Comparison of ENCODE assay signal across 1 cellular context in genomic region chr19:11155373-11156120, GRCh38.
TF ChIP-seq lines count a peak whose summit lies in the region.

A gene with protein sequence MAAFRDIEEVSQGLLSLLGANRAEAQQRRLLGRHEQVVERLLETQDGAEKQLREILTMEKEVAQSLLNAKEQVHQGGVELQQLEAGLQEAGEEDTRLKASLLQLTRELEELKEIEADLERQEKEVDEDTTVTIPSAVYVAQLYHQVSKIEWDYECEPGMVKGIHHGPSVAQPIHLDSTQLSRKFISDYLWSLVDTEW (minus strand): TSS chr19:11155782. CDS start chr19:11155776, 6 bp downstream.

TF ChIP-seq in K562, 482 proteins besides CTCF, POLR2A, EP300 and RAD21 (continued from another document and continues in another):
- TF ChIP-seq TAL1 (IDR thresholded peaks at IDR 0.05) (no peak), ZSCAN32 (CRISPR knock-in tag; IDR thresholded peaks at IDR 0.05) (no peak), SRSF9 (IDR thresholded peaks at IDR 0.05; ENCODE audit: borderline replicate concordance, low read depth, low read length) (no peak), ZNF318 (IDR thresholded peaks at IDR 0.05; ENCODE audit: borderline replicate concordance in 1 of 2, low read depth in 1 of 2) (no peak), RHOXF2B (CRISPR knock-in tag; conservative IDR thresholded peaks at IDR 0.05) (no peak), RBFOX2 (IDR thresholded peaks at IDR 0.05; ENCODE audit: low read depth, low read length) (peak; percentile 100), ZNF197 (CRISPR knock-in tag; IDR thresholded peaks at IDR 0.05; ENCODE audit: low read depth) (no peak), EZH2 (IDR thresholded peaks at IDR 0.05; ENCODE audit: borderline replicate concordance, low read depth, low read length) (no peak), ZNF134 (CRISPR knock-in tag; conservative IDR thresholded peaks at IDR 0.05) (no peak), ZNF143 (CRISPR knock-in tag; IDR thresholded peaks at IDR 0.05) (no peak), PHF21A (IDR thresholded peaks at IDR 0.05; ENCODE audit: borderline replicate concordance, low read depth) (no peak), HDAC3 (IDR thresholded peaks at IDR 0.05; ENCODE audit: borderline replicate concordance, partially characterized antibody) (no peak), ZNF311 (CRISPR knock-in tag; IDR thresholded peaks at IDR 0.05) (no peak), KDM5B (IDR thresholded peaks at IDR 0.05; ENCODE audit: insufficient replicate concordance, low read depth, low read length) (peak; percentile 99), ZNF445 (CRISPR knock-in tag; IDR thresholded peaks at IDR 0.05; ENCODE audit: low read depth) (no peak), OTX1 (CRISPR knock-in tag; IDR thresholded peaks at IDR 0.05) (peak; percentile 78; the same call in 1 of the 2 replicates), MEIS2 (IDR thresholded peaks at IDR 0.05; ENCODE audit: partially characterized antibody) (peak; percentile 95), YBX1 (IDR thresholded peaks at IDR 0.05) (no peak), NR3C1 (CRISPR knock-in tag; IDR thresholded peaks at IDR 0.05) (no peak), CAMTA2 (CRISPR knock-in tag; conservative IDR thresholded peaks at IDR 0.05) (0 out of 2 replicates have a peak, but pooled peaks have one; percentile 66), ZNF324 (CRISPR knock-in tag; IDR thresholded peaks at IDR 0.05) (no peak), NCOR1 (IDR thresholded peaks at IDR 0.05) (no peak), ARHGAP35 (IDR thresholded peaks at IDR 0.05; ENCODE audit: partially characterized antibody) (no peak), ZMIZ1 (IDR thresholded peaks at IDR 0.05; ENCODE audit: low read depth in 2 of 2, low read length in 2 of 2) (peak in 1 of 2 experiments; percentile 50; a peak in 1 of 4 replicates), MXD1 (CRISPR knock-in tag; IDR thresholded peaks at IDR 0.05; ENCODE audit: borderline replicate concordance, poor library complexity, severe bottlenecking) (no peak), TAF1 (IDR thresholded peaks at IDR 0.05; ENCODE audit: control insufficient read depth, extremely low read depth, insufficient read depth, low read length, severe bottlenecking) (peak; percentile 98), MAFK (IDR thresholded peaks at IDR 0.05; ENCODE audit: low read length) (peak; percentile 2; the same call in 1 of the 2 replicates), HDAC8 (tag; IDR thresholded peaks at IDR 0.05) (no peak), NFXL1 (CRISPR knock-in tag; IDR thresholded peaks at IDR 0.05) (no peak), DDX20 (tag; IDR thresholded peaks at IDR 0.05; ENCODE audit: low read depth) (no peak), XRCC4 (IDR thresholded peaks at IDR 0.05; ENCODE audit: extremely low read depth, insufficient read depth, insufficient read length) (no peak)
- TF ChIP-seq, protein P1, sequence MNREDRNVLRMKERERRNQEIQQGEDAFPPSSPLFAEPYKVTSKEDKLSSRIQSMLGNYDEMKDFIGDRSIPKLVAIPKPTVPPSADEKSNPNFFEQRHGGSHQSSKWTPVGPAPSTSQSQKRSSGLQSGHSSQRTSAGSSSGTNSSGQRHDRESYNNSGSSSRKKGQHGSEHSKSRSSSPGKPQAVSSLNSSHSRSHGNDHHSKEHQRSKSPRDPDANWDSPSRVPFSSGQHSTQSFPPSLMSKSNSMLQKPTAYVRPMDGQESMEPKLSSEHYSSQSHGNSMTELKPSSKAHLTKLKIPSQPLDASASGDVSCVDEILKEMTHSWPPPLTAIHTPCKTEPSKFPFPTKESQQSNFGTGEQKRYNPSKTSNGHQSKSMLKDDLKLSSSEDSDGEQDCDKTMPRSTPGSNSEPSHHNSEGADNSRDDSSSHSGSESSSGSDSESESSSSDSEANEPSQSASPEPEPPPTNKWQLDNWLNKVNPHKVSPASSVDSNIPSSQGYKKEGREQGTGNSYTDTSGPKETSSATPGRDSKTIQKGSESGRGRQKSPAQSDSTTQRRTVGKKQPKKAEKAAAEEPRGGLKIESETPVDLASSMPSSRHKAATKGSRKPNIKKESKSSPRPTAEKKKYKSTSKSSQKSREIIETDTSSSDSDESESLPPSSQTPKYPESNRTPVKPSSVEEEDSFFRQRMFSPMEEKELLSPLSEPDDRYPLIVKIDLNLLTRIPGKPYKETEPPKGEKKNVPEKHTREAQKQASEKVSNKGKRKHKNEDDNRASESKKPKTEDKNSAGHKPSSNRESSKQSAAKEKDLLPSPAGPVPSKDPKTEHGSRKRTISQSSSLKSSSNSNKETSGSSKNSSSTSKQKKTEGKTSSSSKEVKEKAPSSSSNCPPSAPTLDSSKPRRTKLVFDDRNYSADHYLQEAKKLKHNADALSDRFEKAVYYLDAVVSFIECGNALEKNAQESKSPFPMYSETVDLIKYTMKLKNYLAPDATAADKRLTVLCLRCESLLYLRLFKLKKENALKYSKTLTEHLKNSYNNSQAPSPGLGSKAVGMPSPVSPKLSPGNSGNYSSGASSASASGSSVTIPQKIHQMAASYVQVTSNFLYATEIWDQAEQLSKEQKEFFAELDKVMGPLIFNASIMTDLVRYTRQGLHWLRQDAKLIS (CRISPR knock-in tag; IDR thresholded peaks at IDR 0.05): 0 out of 2 replicates have a peak, but pooled peaks have one; percentile 69
- TF ChIP-seq, protein P2, sequence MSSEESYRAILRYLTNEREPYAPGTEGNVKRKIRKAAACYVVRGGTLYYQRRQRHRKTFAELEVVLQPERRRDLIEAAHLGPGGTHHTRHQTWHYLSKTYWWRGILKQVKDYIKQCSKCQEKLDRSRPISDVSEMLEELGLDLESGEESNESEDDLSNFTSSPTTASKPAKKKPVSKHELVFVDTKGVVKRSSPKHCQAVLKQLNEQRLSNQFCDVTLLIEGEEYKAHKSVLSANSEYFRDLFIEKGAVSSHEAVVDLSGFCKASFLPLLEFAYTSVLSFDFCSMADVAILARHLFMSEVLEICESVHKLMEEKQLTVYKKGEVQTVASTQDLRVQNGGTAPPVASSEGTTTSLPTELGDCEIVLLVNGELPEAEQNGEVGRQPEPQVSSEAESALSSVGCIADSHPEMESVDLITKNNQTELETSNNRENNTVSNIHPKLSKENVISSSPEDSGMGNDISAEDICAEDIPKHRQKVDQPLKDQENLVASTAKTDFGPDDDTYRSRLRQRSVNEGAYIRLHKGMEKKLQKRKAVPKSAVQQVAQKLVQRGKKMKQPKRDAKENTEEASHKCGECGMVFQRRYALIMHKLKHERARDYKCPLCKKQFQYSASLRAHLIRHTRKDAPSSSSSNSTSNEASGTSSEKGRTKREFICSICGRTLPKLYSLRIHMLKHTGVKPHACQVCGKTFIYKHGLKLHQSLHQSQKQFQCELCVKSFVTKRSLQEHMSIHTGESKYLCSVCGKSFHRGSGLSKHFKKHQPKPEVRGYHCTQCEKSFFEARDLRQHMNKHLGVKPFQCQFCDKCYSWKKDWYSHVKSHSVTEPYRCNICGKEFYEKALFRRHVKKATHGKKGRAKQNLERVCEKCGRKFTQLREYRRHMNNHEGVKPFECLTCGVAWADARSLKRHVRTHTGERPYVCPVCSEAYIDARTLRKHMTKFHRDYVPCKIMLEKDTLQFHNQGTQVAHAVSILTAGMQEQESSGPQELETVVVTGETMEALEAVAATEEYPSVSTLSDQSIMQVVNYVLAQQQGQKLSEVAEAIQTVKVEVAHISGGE (CRISPR knock-in tag; IDR thresholded peaks at IDR 0.05): no peak
- TF ChIP-seq, protein P3, sequence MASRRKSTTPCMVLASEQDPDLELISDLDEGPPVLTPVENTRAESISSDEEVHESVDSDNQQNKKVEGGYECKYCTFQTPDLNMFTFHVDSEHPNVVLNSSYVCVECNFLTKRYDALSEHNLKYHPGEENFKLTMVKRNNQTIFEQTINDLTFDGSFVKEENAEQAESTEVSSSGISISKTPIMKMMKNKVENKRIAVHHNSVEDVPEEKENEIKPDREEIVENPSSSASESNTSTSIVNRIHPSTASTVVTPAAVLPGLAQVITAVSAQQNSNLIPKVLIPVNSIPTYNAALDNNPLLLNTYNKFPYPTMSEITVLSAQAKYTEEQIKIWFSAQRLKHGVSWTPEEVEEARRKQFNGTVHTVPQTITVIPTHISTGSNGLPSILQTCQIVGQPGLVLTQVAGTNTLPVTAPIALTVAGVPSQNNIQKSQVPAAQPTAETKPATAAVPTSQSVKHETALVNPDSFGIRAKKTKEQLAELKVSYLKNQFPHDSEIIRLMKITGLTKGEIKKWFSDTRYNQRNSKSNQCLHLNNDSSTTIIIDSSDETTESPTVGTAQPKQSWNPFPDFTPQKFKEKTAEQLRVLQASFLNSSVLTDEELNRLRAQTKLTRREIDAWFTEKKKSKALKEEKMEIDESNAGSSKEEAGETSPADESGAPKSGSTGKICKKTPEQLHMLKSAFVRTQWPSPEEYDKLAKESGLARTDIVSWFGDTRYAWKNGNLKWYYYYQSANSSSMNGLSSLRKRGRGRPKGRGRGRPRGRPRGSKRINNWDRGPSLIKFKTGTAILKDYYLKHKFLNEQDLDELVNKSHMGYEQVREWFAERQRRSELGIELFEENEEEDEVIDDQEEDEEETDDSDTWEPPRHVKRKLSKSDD (conservative IDR thresholded peaks at IDR 0.05; ENCODE audit: low read length): no peak
- TF ChIP-seq, protein P4, sequence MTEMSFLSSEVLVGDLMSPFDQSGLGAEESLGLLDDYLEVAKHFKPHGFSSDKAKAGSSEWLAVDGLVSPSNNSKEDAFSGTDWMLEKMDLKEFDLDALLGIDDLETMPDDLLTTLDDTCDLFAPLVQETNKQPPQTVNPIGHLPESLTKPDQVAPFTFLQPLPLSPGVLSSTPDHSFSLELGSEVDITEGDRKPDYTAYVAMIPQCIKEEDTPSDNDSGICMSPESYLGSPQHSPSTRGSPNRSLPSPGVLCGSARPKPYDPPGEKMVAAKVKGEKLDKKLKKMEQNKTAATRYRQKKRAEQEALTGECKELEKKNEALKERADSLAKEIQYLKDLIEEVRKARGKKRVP (CRISPR knock-in tag; IDR thresholded peaks at IDR 0.05): no peak
